Comparison of ENCODE assay signal across 22 cellular contexts in genomic region chr15:89743011-89743410, GRCh38. TPM values are rescaled to one million over a fixed set of nuclear protein-coding genes. Genes with fewer than 3 reads are reported as not detected.
DNase-seq lines count a peak whose midpoint lies in the region; ATAC-seq, FAIRE-seq and TF ChIP-seq lines count a peak whose summit lies in the region.
"Had no signal": no experiment of that assay in that cellular context is flagged by ENCODE, and none has a peak within 500 bp of the region (broad histone marks: within the 10 kb centered on the region; RNA-seq: fewer than 3 reads in every experiment).

No MANE protein-coding gene starts in this region.

- H3K4me3 ChIP-seq in RWPE2 (ENCODE audit: severe bottlenecking), result no peak overlapping the region
- no peak overlapping the region for H3K4me3 ChIP-seq in bronchial epithelial cell (ENCODE audit: low read depth, low read length)
- H3K4me3 ChIP-seq in neuronal stem cell (ENCODE audit: low read length in 2 of 2), result no peak overlapping the region
- H3K4me3 ChIP-seq in Caco-2 (ENCODE audit: low read depth, low read length), result no peak overlapping the region
- H3K4me3 ChIP-seq: GM12878, GM23248 had no signal

- peaks cover 3% of the 10 kb centered on the region for H3K27me3 Mint-ChIP-seq in Caco-2 (ENCODE audit: insufficient read depth, unreplicated experiment)

- no peak overlapping the region for H3K27ac ChIP-seq in RWPE2 (ENCODE audit: poor library complexity, severe bottlenecking)
- no peak overlapping the region for H3K27ac ChIP-seq in neuronal stem cell (replicated peaks; ENCODE audit: low read length)
- H3K27ac ChIP-seq: GM23248 had no signal

- TF ChIP-seq CTCF in RWPE2 (IDR thresholded peaks at IDR 0.05; ENCODE audit: poor library complexity, severe bottlenecking) (no peak), bronchial epithelial cell (IDR thresholded peaks at IDR 0.05; ENCODE audit: insufficient read depth, low read length, severe bottlenecking) (no peak), Caco-2 (IDR thresholded peaks at IDR 0.05; ENCODE audit: insufficient read depth in 1 of 2, low read depth in 1 of 2, low read length in 1 of 2, severe bottlenecking in 1 of 2, unreplicated experiment in 1 of 2) (no peak)

- H4K91ac ChIP-seq in neuronal stem cell (ENCODE audit: low read depth, low read length, poor library complexity), result no peak overlapping the region

- no CpG with 5 or more reads among the region's 8 CpGs for WGBS in neuronal stem cell (ENCODE audit: extremely low coverage in 2 of 2, insufficient read length in 2 of 2, insufficient replicate concordance in 1 of 2), 2 donors

- peak; percentile 36 for FAIRE-seq in bronchial epithelial cell (lab: Jason Lieb, UNC)
- FAIRE-seq: GM12878, GM18507 had no signal

- no peaks in the 10 kb centered on the region for H3K27me3 ChIP-seq in RWPE2 (ENCODE audit: insufficient read depth, poor library complexity, severe bottlenecking)
- no peaks in the 10 kb centered on the region for H3K27me3 ChIP-seq in bronchial epithelial cell (ENCODE audit: control insufficient read depth, insufficient read depth, low read length)
- H3K27me3 ChIP-seq in neuronal stem cell (ENCODE audit: control insufficient read depth in 3 of 3, insufficient read depth in 3 of 3, low read depth in 1 of 3, low read length in 3 of 3), result peaks cover 13 to 52% (median 29%) of the 10 kb centered on the region in 3 experiments
- H3K27me3 ChIP-seq in Caco-2 (replicated peaks; ENCODE audit: control insufficient read depth, insufficient read depth, low read length), result no peaks in the 10 kb centered on the region

- H3K23ac ChIP-seq in neuronal stem cell (ENCODE audit: low read depth, low read length, poor library complexity), result peak overlapping the region; percentile 6

- no peak overlapping the region for H2BK12ac ChIP-seq in neuronal stem cell (ENCODE audit: low read length)

- H3K27ac Mint-ChIP-seq in Caco-2 (ENCODE audit: unreplicated experiment), result no peak overlapping the region
- H3K27ac Mint-ChIP-seq: CD4-positive, alpha-beta memory T cell; HFFc6 had no signal

- H3K14ac ChIP-seq in neuronal stem cell (ENCODE audit: low read length), result no peak overlapping the region

- no TSS peak for BruUV-seq in Caco-2 (replicated peaks; lab: Mats Ljungman, UMichigan)

- no peak overlapping the region for H3K9ac ChIP-seq in neuronal stem cell (ENCODE audit: low read depth, low read length, poor library complexity)
- H3K9ac ChIP-seq: GM23248 had no signal

- no peak overlapping the region for H3K4me3 Mint-ChIP-seq in Caco-2 (ENCODE audit: unreplicated experiment)
- H3K4me3 Mint-ChIP-seq: CD4-positive, alpha-beta memory T cell; H9; HFFc6 had no signal

- H3K4me1 ChIP-seq in RWPE2 (ENCODE audit: insufficient read depth, poor library complexity, severe bottlenecking), result no peaks in the 10 kb centered on the region
- H3K4me1 ChIP-seq in neuronal stem cell (ENCODE audit: control insufficient read depth in 2 of 2, insufficient read depth in 1 of 2, low read depth in 1 of 2, low read length in 2 of 2), result peaks cover 0 to 2% of the 10 kb centered on the region in 2 donors
- no peaks in the 10 kb centered on the region for H3K4me1 ChIP-seq in Caco-2

- no peaks in the 10 kb centered on the region for H3K9me3 Mint-ChIP-seq in Caco-2 (ENCODE audit: unreplicated experiment)
- H3K9me3 Mint-ChIP-seq: H9, HFFc6 had no signal

- no peak overlapping the region for H2BK120ac ChIP-seq in neuronal stem cell (ENCODE audit: low read depth, low read length)

- H3K79me1 ChIP-seq in neuronal stem cell (ENCODE audit: low read depth, low read length), result peaks cover 4% of the 10 kb centered on the region

- no peaks in the 10 kb centered on the region for H3K36me3 ChIP-seq in RWPE2 (ENCODE audit: low read depth)
- no peaks in the 10 kb centered on the region for H3K36me3 ChIP-seq in bronchial epithelial cell (ENCODE audit: control insufficient read depth, insufficient read depth, low read length)
- H3K36me3 ChIP-seq in neuronal stem cell (replicated peaks in 1 of 2; ENCODE audit: control insufficient read depth in 2 of 2, insufficient read depth in 2 of 2, low read length in 2 of 2), result no peaks in the 10 kb centered on the region
- no peaks in the 10 kb centered on the region for H3K36me3 ChIP-seq in Caco-2 (ENCODE audit: control insufficient read depth, insufficient read depth, low read length)

- H3K4ac ChIP-seq in neuronal stem cell (ENCODE audit: low read length), result no peak overlapping the region

- peak; percentile 70 for DNase-seq in RWPE2 (ENCODE audit: low spot score)
- DNase-seq in bronchial epithelial cell (ENCODE audit: low read depth), result no peak
- DNase-seq in neuronal stem cell (ENCODE audit: low spot score), result no peak
- no peak for DNase-seq in Caco-2
- DNase-seq in NCI-H1417 treated with DMSO at 0.1 percent for 48 hours (lab: John Stamatoyannopoulos, UW), result no peak
- DNase-seq in DMS79 treated with DMSO at 0.1 percent for 48 hours (lab: John Stamatoyannopoulos, UW), result no peak
- DNase-seq: C1 segment of cervical spinal cord; CD4-positive, alpha-beta memory T cell; COR-L47; DMS153; EL; GDM1; GM23248; H9; HFFc6 had no signal

- CTCF ChIA-PET in Caco-2 (lab: Charles Lee), result interaction anchor here (1.3 kb wide), 1 partner anchor 132 kb away, joined by 3 read pairs; no protein-coding TSS in a partner anchor

- no peak overlapping the region for H4K8ac ChIP-seq in neuronal stem cell (ENCODE audit: low read depth, low read length)

- H2BK15ac ChIP-seq in neuronal stem cell (ENCODE audit: low read length), result no peak overlapping the region

- no peak overlapping the region for H3K4me2 ChIP-seq in neuronal stem cell (ENCODE audit: insufficient read depth, low read length, poor library complexity, severe bottlenecking)

- H3K9me3 ChIP-seq in RWPE2 (ENCODE audit: severe bottlenecking) (no peaks in the 10 kb centered on the region), neuronal stem cell (replicated peaks in 1 of 2; ENCODE audit: control insufficient read depth in 2 of 2, insufficient read depth in 1 of 2, low read depth in 1 of 2, low read length in 2 of 2) (peaks cover 0 to 2% of the 10 kb centered on the region in 2 donors), Caco-2 (no peaks in the 10 kb centered on the region)

- ATAC-seq in RWPE2 (ENCODE audit: low read depth) (no peak), GM19023 (IDR thresholded peaks at IDR 0.05; ENCODE audit: unreplicated experiment) (no peak)
- ATAC-seq: GM12878, HCT116 had no signal

- intact Hi-C loops in Caco-2 (cut with micrococcal nuclease; ENCODE audit: unreplicated experiment), result loop anchor here (5.0 kb wide), 1 partner anchor 344 kb away; no protein-coding TSS in a partner anchor

- no peak overlapping the region for H3K18ac ChIP-seq in neuronal stem cell (ENCODE audit: low read length)

- H2BK5ac ChIP-seq in neuronal stem cell (ENCODE audit: low read length), result no peak overlapping the region

- no peaks in the 10 kb centered on the region for H3K36me3 Mint-ChIP-seq in Caco-2 (ENCODE audit: insufficient read depth, unreplicated experiment)
- H3K36me3 Mint-ChIP-seq: CD4-positive, alpha-beta memory T cell had no signal

- H3K4me1 Mint-ChIP-seq in Caco-2 (ENCODE audit: low read depth, unreplicated experiment), result no peaks in the 10 kb centered on the region

- POLR2A ChIA-PET in Caco-2 (lab: Charles Lee), result no interaction called here

- H2AK5ac ChIP-seq in neuronal stem cell (ENCODE audit: low read depth, low read length), result no peak overlapping the region

- peak overlapping the region; percentile 7 for H2AFZ ChIP-seq in neuronal stem cell (ENCODE audit: low read length)
- H2AFZ ChIP-seq: GM23248 had no signal

RNA-seq across cellular contexts. Expression of gene MESP1, which starts 8.0 kb away (rescaled TPM):
- 0.26 and 1.4 TPM in 2 replicates for total RNA-seq in bronchial epithelial cell
- polyA plus RNA-seq in neuronal stem cell (2013, experiment 1 of 2), result 0.32 TPM
- polyA plus RNA-seq in neuronal stem cell (2013, experiment 2 of 2), result 0.28 TPM
- 1.00 and 2.2 TPM in 2 replicates for total RNA-seq in Caco-2 (2022)
- total RNA-seq: GM23248, H4, H9 had no signal

RNA-seq across cellular contexts. Expression of gene MESP2, which starts 33.1 kb away (rescaled TPM):
- 0.13 and 0.26 TPM in 2 replicates for total RNA-seq in bronchial epithelial cell
- polyA plus RNA-seq in neuronal stem cell (2013, experiment 1 of 2), result 0.35 TPM
- 0.19 TPM for polyA plus RNA-seq in neuronal stem cell (2013, experiment 2 of 2)
- 0.32 and 0.70 TPM in 2 replicates for total RNA-seq in Caco-2 (2022)
- total RNA-seq: A172; CD4-positive, alpha-beta memory T cell; GM12878; GM23248; H4 had no signal
- polyA plus RNA-seq: CD4-positive, alpha-beta memory T cell; GM23248 had no signal

RNA-seq across cellular contexts. Expression of gene WDR93, which starts 52.4 kb away (rescaled TPM):
- total RNA-seq in bronchial epithelial cell, result not detected in 2 replicates
- polyA plus RNA-seq in neuronal stem cell (2013, experiment 1 of 2), result 0.26 TPM
- 0.29 TPM for polyA plus RNA-seq in neuronal stem cell (2013, experiment 2 of 2)
- total RNA-seq in Caco-2 (2022), result 0.16 TPM in 1 of 2 replicates, not detected in the other
- total RNA-seq: A172; A673; CD4-positive, alpha-beta memory T cell; GM12878; GM23248; H9 had no signal
- polyA plus RNA-seq: CD4-positive, alpha-beta memory T cell; GM12878 had no signal

RNA-seq across cellular contexts. Expression of gene PEX11A, which starts 52.5 kb away (rescaled TPM):
- total RNA-seq in bronchial epithelial cell, result 5.8 and 10.0 TPM in 2 replicates
- 5.4 TPM for polyA plus RNA-seq in neuronal stem cell (2013, experiment 1 of 2)
- polyA plus RNA-seq in neuronal stem cell (2013, experiment 2 of 2), result 4.5 TPM
- total RNA-seq in Caco-2 (2022), result 3.7 and 4.1 TPM in 2 replicates
